ENCODE assay signal across 10 cellular contexts in genomic region chr11:35945137-35945518, GRCh38. TPM values are rescaled to one million over a fixed set of nuclear protein-coding genes. Genes with fewer than 3 reads are reported as not detected.
A peak's percentile ranks its signal among the peaks of the same experiment; 100 is the strongest.
DNase-seq lines count a peak whose midpoint lies in the region; ATAC-seq and TF ChIP-seq lines count a peak whose summit lies in the region.
"Had no signal": no experiment of that assay in that cellular context is flagged by ENCODE, and none has a peak within 500 bp of the region (broad histone marks: within the 10 kb centered on the region; RNA-seq: fewer than 3 reads in every experiment).

No MANE protein-coding gene starts in this region.

- intact Hi-C loops in A673 (cut with micrococcal nuclease; ENCODE audit: unreplicated experiment) (no loop called here), MCF 10A (cut with micrococcal nuclease) (loop anchor here (2.0 kb wide), 1 partner anchor 64 kb away; no protein-coding TSS in a partner anchor)

- H3K4me1 ChIP-seq in A673 (ENCODE audit: insufficient read depth, low read length, poor library complexity, severe bottlenecking) (peaks cover 6% of the 10 kb centered on the region), muscle layer of duodenum (ENCODE audit: control insufficient read depth in 1 of 2, insufficient read depth in 2 of 2, low read length in 2 of 2) (peaks cover 0 to 12% of the 10 kb centered on the region in 2 donors)

- BruUV-seq in A673 (replicated peaks; lab: Mats Ljungman, UMichigan) = no TSS peak
- BruUV-seq in MCF 10A (replicated peaks; lab: Mats Ljungman, UMichigan) = no TSS peak

- H3K4me3 Mint-ChIP-seq in MCF 10A (ENCODE audit: unreplicated experiment) = peak overlapping the region; percentile 93

- POLR2A ChIA-PET in A673 (lab: Charles Lee; ENCODE audit: low non-redundant PET) = no interaction called here
- POLR2A ChIA-PET in MCF 10A (lab: Yijun Ruan, JAX) = interaction anchor here (1.0 to 3.5 kb wide), 10 partner anchors 8 to 123 kb away, joined by 3 to 20 read pairs (median 4); no protein-coding TSS in a partner anchor

- peaks cover 6% of the 10 kb centered on the region for H3K27me3 ChIP-seq in A673 (replicated peaks; ENCODE audit: insufficient read depth, low read depth, low read length, poor library complexity)
- no peaks in the 10 kb centered on the region for H3K27me3 ChIP-seq in muscle layer of duodenum (ENCODE audit: low read depth, low read length)

- no peaks in the 10 kb centered on the region for H3K27me3 Mint-ChIP-seq in MCF 10A (ENCODE audit: insufficient read depth, unreplicated experiment)

- no peak for ATAC-seq in GM21723 (IDR thresholded peaks at IDR 0.05; ENCODE audit: unreplicated experiment)

- no peaks in the 10 kb centered on the region for H3K36me3 Mint-ChIP-seq in MCF 10A (ENCODE audit: insufficient read depth, unreplicated experiment)

- H3K4me3 ChIP-seq in A673 (ENCODE audit: low read depth, low read length, poor library complexity, severe bottlenecking) (peak overlapping the region; percentile 50), HFF-Myc (replicated peaks; ENCODE audit: low read depth, low read length) (peak overlapping the region; percentile 77), muscle layer of duodenum (ENCODE audit: low read depth in 1 of 2, low read length in 2 of 2) (peak overlapping the region; percentile 56 to 71)

- H3K27ac ChIP-seq in A673 (ENCODE audit: low read depth, low read length, poor library complexity, severe bottlenecking) (no peak overlapping the region), muscle layer of duodenum (ENCODE audit: low read length) (no peak overlapping the region)

- peak overlapping the region; percentile 73 for H3K27ac Mint-ChIP-seq in MCF 10A (ENCODE audit: low read depth, unreplicated experiment)

- H3K9me3 ChIP-seq in A673 (ENCODE audit: low read depth, low read length, poor library complexity, severe bottlenecking) (no peaks in the 10 kb centered on the region), muscle layer of duodenum (ENCODE audit: control insufficient read depth in 1 of 2, low read length in 2 of 2) (no peaks in the 10 kb centered on the region)

- no peaks in the 10 kb centered on the region for H3K9me3 Mint-ChIP-seq in MCF 10A (ENCODE audit: unreplicated experiment)

- DNase-seq in A673 (ENCODE audit: low spot score) (no peak), HFF-Myc (ENCODE audit: extremely low read depth, low read depth) (no peak), MCF 10A (ENCODE audit: unreplicated experiment) (no peak), kidney glomerular epithelial cell (lab: John Stamatoyannopoulos, UW) (no peak), hippocampal formation (lab: John Stamatoyannopoulos, UW) (no peak), HPDE6-E6E7 (ENCODE audit: extremely low spot score) (no peak)
- DNase-seq: GF-D8, NCI-H2171 had no signal

- CTCF ChIA-PET in A673 (lab: Charles Lee) = no interaction called here
- CTCF ChIA-PET in MCF 10A (lab: Yijun Ruan, JAX) = interaction anchor here (0.6 to 1.8 kb wide), 4 partner anchors 10 to 124 kb away, joined by 3 to 8 read pairs (median 4); no protein-coding TSS in a partner anchor

- no peak for TF ChIP-seq CTCF in A673 (conservative IDR thresholded peaks at IDR 0.05; ENCODE audit: low read depth, low read length)
- no peak for TF ChIP-seq CTCF in HFF-Myc (IDR thresholded peaks at IDR 0.05; ENCODE audit: low read depth, low read length, missing control alignments)
- TF ChIP-seq CTCF in MCF 10A (IDR thresholded peaks at IDR 0.05; ENCODE audit: unreplicated experiment) = no peak

- no peaks in the 10 kb centered on the region for H3K36me3 ChIP-seq in A673 (ENCODE audit: insufficient read depth, low read length, poor library complexity, severe bottlenecking)
- H3K36me3 ChIP-seq in muscle layer of duodenum (ENCODE audit: control insufficient read depth in 1 of 2, insufficient read depth in 2 of 2, low read length in 2 of 2) = no peaks in the 10 kb centered on the region

- peaks cover 49% of the 10 kb centered on the region for H3K4me1 Mint-ChIP-seq in MCF 10A (ENCODE audit: insufficient read depth, unreplicated experiment)

RNA-seq across cellular contexts. Expression of gene LDLRAD3, which starts 1.3 kb away (rescaled TPM):
- total RNA-seq in A673 (2021) (13.1 and 18.0 TPM in 2 replicates), MCF 10A (2022) (39.2 and 55.7 TPM in 2 replicates)
